ENCODE assay signal across 9 cellular contexts in the genomic region with DNA sequence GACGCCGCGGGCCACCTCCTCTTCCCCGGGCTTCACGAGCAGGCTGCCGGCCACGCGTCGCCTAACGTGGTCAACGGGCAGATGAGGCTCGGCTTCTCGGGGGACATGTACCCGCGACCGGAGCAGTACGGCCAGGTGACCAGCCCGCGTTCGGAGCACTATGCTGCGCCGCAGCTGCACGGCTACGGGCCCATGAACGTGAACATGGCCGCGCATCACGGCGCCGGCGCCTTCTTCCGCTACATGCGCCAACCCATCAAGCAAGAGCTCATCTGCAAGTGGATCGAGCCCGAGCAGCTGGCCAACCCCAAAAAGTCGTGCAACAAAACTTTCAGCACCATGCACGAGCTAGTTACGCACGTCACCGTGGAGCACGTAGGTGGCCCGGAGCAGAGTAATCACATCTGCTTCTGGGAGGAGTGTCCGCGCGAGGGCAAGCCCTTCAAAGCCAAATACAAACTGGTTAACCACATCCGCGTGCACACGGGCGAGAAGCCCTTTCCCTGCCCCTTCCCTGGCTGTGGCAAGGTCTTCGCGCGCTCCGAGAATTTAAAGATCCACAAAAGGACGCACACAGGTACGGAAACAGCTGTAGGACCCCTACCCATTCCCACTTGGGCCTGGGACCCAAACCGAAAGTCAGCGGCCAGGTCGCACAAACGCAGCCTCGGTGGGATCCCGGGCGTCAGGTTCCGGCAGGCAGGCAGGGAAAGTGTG. TPM values are rescaled to one million over a fixed set of nuclear protein-coding genes. Genes with fewer than 3 reads are reported as not detected.
DNase-seq lines count a peak whose midpoint lies in the region; ATAC-seq and TF ChIP-seq lines count a peak whose summit lies in the region.
"Had no signal": no experiment of that assay in that cellular context is flagged by ENCODE, and none has a peak within 500 bp of the region (broad histone marks: within the 10 kb centered on the region; RNA-seq: fewer than 3 reads in every experiment).

No MANE protein-coding gene starts in this region.

- H3K4me1 ChIP-seq in left ventricle myocardium inferior (peaks cover 57% of the 10 kb centered on the region), lower lobe of right lung (peaks cover 33% of the 10 kb centered on the region), aorta (ENCODE audit: control insufficient read depth in 1 of 2, insufficient read depth in 2 of 2, low read length in 2 of 2) (no peaks in the 10 kb centered on the region)

- H3K9me3 ChIP-seq in left ventricle myocardium inferior (replicated peaks) (no peaks in the 10 kb centered on the region), lower lobe of right lung (no peaks in the 10 kb centered on the region), aorta (ENCODE audit: control insufficient read depth, low read length) (peaks cover 6% of the 10 kb centered on the region)

- ATAC-seq in lower lobe of right lung (no peak), aorta (ENCODE audit: low FRiP score) (peak; percentile 42), GM18870 (IDR thresholded peaks at IDR 0.05; ENCODE audit: unreplicated experiment) (no peak), esophagus mucosa (no peak)

- H3K27me3 ChIP-seq in left ventricle myocardium inferior (ENCODE audit: low read depth) (peaks cover 100% of the 10 kb centered on the region), lower lobe of right lung (ENCODE audit: low read depth) (peaks cover 99% of the 10 kb centered on the region), aorta (ENCODE audit: control insufficient read depth in 1 of 2, insufficient read depth in 2 of 2, low read length in 1 of 2) (no peaks in the 10 kb centered on the region)

- H3K4me3 ChIP-seq in left ventricle myocardium inferior (peak overlapping the region; percentile 56), lower lobe of right lung (peak overlapping the region; percentile 39), aorta (ENCODE audit: low read length in 2 of 2) (peak overlapping the region in 1 of 2 donors; percentile 15)

- intact Hi-C loops in left ventricle myocardium inferior (cut with micrococcal nuclease), result no loop called here
- intact Hi-C loops in cardiac septum (cut with DNase I), result no loop called here
- intact Hi-C loops in lower lobe of right lung (cut with DNase I), result no loop called here
- intact Hi-C loops in aorta (cut with DNase I), result no loop called here

- H3K27ac ChIP-seq in left ventricle myocardium inferior (replicated peaks), result no peak overlapping the region
- peak overlapping the region; percentile 58 for H3K27ac ChIP-seq in angular gyrus (ENCODE audit: low read depth, low read length)
- H3K27ac ChIP-seq in lower lobe of right lung, result no peak overlapping the region
- no peak overlapping the region for H3K27ac ChIP-seq in aorta (ENCODE audit: low read depth in 1 of 2, low read length in 2 of 2)

- no peak for DNase-seq in left ventricle myocardium inferior
- no peak for DNase-seq in cardiac septum (ENCODE audit: low spot score)
- DNase-seq in lower lobe of right lung, result no peak
- no peak for DNase-seq in aorta
- no peak for DNase-seq in activated CD4-positive, CD25-positive, alpha-beta regulatory T cell (lab: John Stamatoyannopoulos, UW)
- DNase-seq: NK-92 treated with Interleukin-12 subunit alpha and Interleukin-12 subunit beta, amount 100 ng/mL, for 24 hours had no signal

- TF ChIP-seq CTCF in left ventricle myocardium inferior (IDR thresholded peaks at IDR 0.05; ENCODE audit: borderline replicate concordance) (no peak), lower lobe of right lung (IDR thresholded peaks at IDR 0.05) (no peak)

- H3K36me3 ChIP-seq in left ventricle myocardium inferior (no peaks in the 10 kb centered on the region), lower lobe of right lung (no peaks in the 10 kb centered on the region), aorta (ENCODE audit: control insufficient read depth in 1 of 2, insufficient read depth in 2 of 2, low read length in 1 of 2) (no peaks in the 10 kb centered on the region)

- 4 to 5% methylated on average over 56 to 63 of the region's 63 CpGs for WGBS in aorta, 2 donors

RNA-seq across cellular contexts. Expression of a gene that starts 1.5 kb away (rescaled TPM):
- not detected for total RNA-seq in left ventricle myocardium inferior
- not detected for total RNA-seq in cardiac septum
- total RNA-seq in lower lobe of right lung, result not detected
- total RNA-seq in aorta, result 1 to 10 TPM in 1 of 2 donors, under 1 TPM in 1; 0.99 to 1.7 TPM
- 1 to 10 TPM; 2.3 to 2.7 TPM for polyA plus RNA-seq in aorta
- 0.36 TPM for total RNA-seq in esophagus mucosa

RNA-seq across cellular contexts. Expression of a gene that starts 4.3 kb away (rescaled TPM):
- total RNA-seq in left ventricle myocardium inferior (not detected), cardiac septum (not detected), lower lobe of right lung (not detected), aorta (under 1 TPM; 0.09 to 0.49 TPM), esophagus mucosa (not detected)
- 1 to 10 TPM in 1 of 2 donors, under 1 TPM in 1; 0.25 to 1.4 TPM for polyA plus RNA-seq in aorta
